ENCODE assay signal across 23 cellular contexts in the genomic region with DNA sequence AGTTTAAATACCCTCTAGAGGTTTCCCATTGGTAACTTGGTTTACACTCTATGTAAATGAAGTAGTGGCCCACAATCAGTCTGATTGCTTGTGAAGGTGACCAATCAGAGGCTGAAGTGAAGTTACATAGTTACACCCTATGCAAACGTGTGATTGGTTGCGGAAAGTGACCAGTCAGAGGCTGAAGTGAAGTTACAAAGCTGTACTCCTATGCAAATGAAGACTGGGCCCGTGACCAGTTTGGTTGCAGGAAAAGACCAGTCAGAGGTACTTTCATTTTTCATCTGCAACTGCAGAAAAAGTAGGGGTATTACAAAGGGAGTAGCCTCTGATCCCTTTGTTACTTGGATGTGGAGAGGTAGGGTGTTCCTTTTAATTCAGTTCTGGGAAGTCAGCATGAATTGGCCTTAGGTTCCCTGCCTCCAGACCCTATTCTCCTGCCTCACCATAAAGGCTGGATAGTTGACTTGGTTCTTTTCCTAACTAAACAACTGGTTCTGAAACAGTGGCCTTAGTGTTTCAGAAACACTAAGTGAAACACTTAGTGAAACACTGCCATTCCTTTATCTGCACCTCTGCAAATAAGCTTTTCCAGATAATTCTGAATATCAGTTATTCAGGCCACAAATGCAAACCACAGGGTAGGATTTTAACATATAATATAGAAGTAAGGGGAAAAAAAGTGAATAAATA. TPM values are rescaled to one million over a fixed set of nuclear protein-coding genes. Genes with fewer than 3 reads are reported as not detected.
DNase-seq lines count a peak whose midpoint lies in the region; ATAC-seq and TF ChIP-seq lines count a peak whose summit lies in the region.
"Had no signal": no experiment of that assay in that cellular context is flagged by ENCODE, and none has a peak within 500 bp of the region (broad histone marks: within the 10 kb centered on the region; RNA-seq: fewer than 3 reads in every experiment).

No MANE protein-coding gene starts in this region.

- H3K4me1 Mint-ChIP-seq in stimulated activated effector memory CD8-positive, alpha-beta T cell treated with anti-CD3 and anti-CD28 coated beads, Interleukin-12 subunit alpha, Interleukin-12 subunit beta, amount 100 ng/mL, for 72 hours, result no peaks in the 10 kb centered on the region

- intact Hi-C loops in left colon (cut with DNase I, micrococcal nuclease), result no loop called here

- no peak for TF ChIP-seq CTCF in HFF-Myc (IDR thresholded peaks at IDR 0.05; ENCODE audit: low read depth, low read length, missing control alignments)

- H3K4me3 Mint-ChIP-seq in stimulated activated effector memory CD8-positive, alpha-beta T cell treated with anti-CD3 and anti-CD28 coated beads, Interleukin-12 subunit alpha, Interleukin-12 subunit beta, amount 100 ng/mL, for 72 hours, result no peak overlapping the region
- H3K4me3 Mint-ChIP-seq: CD4-positive, alpha-beta T cell; type B pancreatic cell had no signal

- DNase-seq in A172 (ENCODE audit: low spot score) (peak; percentile 66), HFF-Myc (ENCODE audit: extremely low read depth, low read depth) (peak; percentile 10), amniotic epithelial cell (ENCODE audit: low read depth) (peak; percentile 17), left colon (no peak), AG08395 (ENCODE audit: low spot score) (no peak), DMS153 treated with DMSO at 0.1 percent for 48 hours (lab: John Stamatoyannopoulos, UW; ENCODE audit: unreplicated experiment) (no peak)
- no peak for DNase-seq in stimulated activated effector memory CD8-positive, alpha-beta T cell treated with anti-CD3 and anti-CD28 coated beads, Interleukin-12 subunit alpha, Interleukin-12 subunit beta, amount 100 ng/mL, for 72 hours (ENCODE audit: low spot score in 2 of 2)
- DNase-seq: activated CD4-positive, alpha-beta T cell treated with anti-CD3 and anti-CD28 coated beads for 4 hours; CD4-positive, alpha-beta T cell; DMS79 treated with DMSO at 0.1 percent for 48 hours; effector CD8-positive, alpha-beta T cell; H7; kidney; midbrain; NCI-H748 treated with DMSO at 0.1 percent for 48 hours; stimulated activated CD4-positive, alpha-beta T cell treated with anti-CD3 and anti-CD28 coated beads, Interleukin-15, amount 100 ng/mL, for 24 hours; stimulated activated naive CD4-positive, alpha-beta T cell treated with Interleukin-2 at 50 U/mL for 16 hours; T1000 had no signal

- no peaks in the 10 kb centered on the region for H3K36me3 Mint-ChIP-seq in stimulated activated effector memory CD8-positive, alpha-beta T cell treated with anti-CD3 and anti-CD28 coated beads, Interleukin-12 subunit alpha, Interleukin-12 subunit beta, amount 100 ng/mL, for 72 hours

- no peak overlapping the region for H3K27ac Mint-ChIP-seq in stimulated activated effector memory CD8-positive, alpha-beta T cell treated with anti-CD3 and anti-CD28 coated beads, Interleukin-12 subunit alpha, Interleukin-12 subunit beta, amount 100 ng/mL, for 72 hours
- H3K27ac Mint-ChIP-seq: CD4-positive, alpha-beta T cell; type B pancreatic cell had no signal

- H3K9me3 Mint-ChIP-seq in stimulated activated effector memory CD8-positive, alpha-beta T cell treated with anti-CD3 and anti-CD28 coated beads, Interleukin-12 subunit alpha, Interleukin-12 subunit beta, amount 100 ng/mL, for 72 hours, result peaks cover 4% of the 10 kb centered on the region
- H3K9me3 Mint-ChIP-seq: CD4-positive, alpha-beta T cell; type B pancreatic cell had no signal

- H3K4me3 ChIP-seq in HFF-Myc (replicated peaks; ENCODE audit: low read depth, low read length), result no peak overlapping the region
- H3K4me3 ChIP-seq: hepatocyte, SK-N-MC had no signal

- ATAC-seq in left colon, result peak; percentile 18
- ATAC-seq in GM21515 (IDR thresholded peaks at IDR 0.05; ENCODE audit: unreplicated experiment), result no peak
- no peak for ATAC-seq in stimulated activated effector memory CD8-positive, alpha-beta T cell treated with anti-CD3 and anti-CD28 coated beads, Interleukin-12 subunit alpha, Interleukin-12 subunit beta, amount 100 ng/mL, for 72 hours
- ATAC-seq: Panc1 had no signal

RNA-seq across cellular contexts. Expression of a gene that starts 39.3 kb away (rescaled TPM):
- 8.7 and 8.9 TPM in 2 replicates for total RNA-seq in A172 (2014; rRNA removed; shearing (Covaris generic))
- total RNA-seq in left colon, result 10 to 100 TPM; 58.2 to 78.6 TPM

Comparison
In these comparisons a context has a peak if more than half of its experiments do, and no peak if none do; other contexts are left out.
1. DNase-seq: peak in A172 (single experiment), HFF-Myc (single experiment) and amniotic epithelial cell (single experiment); none in left colon (0 of 2), AG08395 (single experiment), DMS153 treated with DMSO at 0.1 percent for 48 hours (single experiment) and stimulated activated effector memory CD8-positive, alpha-beta T cell treated with anti-CD3 and anti-CD28 coated beads, Interleukin-12 subunit alpha, Interleukin-12 subunit beta, amount 100 ng/mL, for 72 hours (0 of 2).